5 cellular contexts compared by ENCODE assay signal in the genomic region with DNA sequence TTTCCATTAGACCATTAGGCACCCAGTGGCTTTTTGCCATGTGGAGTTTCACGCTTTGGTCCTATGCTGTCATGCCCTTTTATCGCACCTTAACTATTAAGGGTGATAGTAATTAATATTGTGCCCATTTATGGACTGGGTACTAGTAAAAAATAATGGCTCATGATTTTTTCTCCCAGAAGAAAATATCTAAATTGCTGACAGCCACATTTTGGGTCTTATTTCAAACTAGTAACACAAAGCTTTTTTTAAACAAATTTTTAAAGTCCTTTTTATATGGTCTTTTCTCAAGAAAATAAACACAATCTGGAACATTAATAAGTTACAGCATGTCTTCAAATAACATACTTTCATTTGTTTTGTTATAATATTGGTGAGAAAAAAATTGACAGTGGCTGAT.
"Had no signal": no experiment of that assay in that cellular context is flagged by ENCODE, and none has a peak within 500 bp of the region (broad histone marks: within the 10 kb centered on the region; RNA-seq: fewer than 3 reads in every experiment).

No MANE protein-coding gene starts in this region.

- DNase-seq: KBM-7, KG1 had no signal

- H3K4me2 ChIP-seq: KMS-11 had no signal

- FAIRE-seq: HTR-8/SVneo had no signal

- H3K9ac ChIP-seq: KMS-11 had no signal

- H3K27ac ChIP-seq: HL-60, KMS-11 had no signal
